ENCODE assay signal across 2 cellular contexts in the genomic region with DNA sequence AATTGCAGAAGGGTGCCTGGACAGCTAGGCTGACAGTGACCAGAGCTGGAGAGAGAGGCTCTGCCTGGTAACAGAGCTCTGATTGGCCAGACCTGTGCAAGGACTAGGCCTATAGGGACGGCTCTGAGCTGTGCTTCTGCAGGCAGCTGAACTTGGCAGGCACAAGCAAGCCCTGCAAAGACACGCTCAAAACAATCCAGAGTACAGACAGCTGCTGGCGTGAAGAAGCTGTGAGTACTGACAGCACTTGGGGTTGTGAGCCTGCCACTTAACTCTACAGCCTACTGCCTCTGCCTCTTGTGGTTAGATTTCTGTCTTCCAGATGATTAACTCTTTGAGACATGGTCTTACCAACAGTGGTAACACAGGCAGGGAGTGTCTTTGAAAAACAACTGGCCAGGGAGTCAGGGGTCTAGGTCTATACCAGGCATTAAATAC.
TF ChIP-seq lines count a peak whose summit lies in the region.

No MANE protein-coding gene starts in this region.

TF ChIP-seq in SK-N-SH, 30 proteins besides CTCF, POLR2A, EP300 and RAD21:
- TF ChIP-seq FOXM1 (IDR thresholded peaks at IDR 0.05; ENCODE audit: low read depth) (no peak), RCOR1 (IDR thresholded peaks at IDR 0.05; ENCODE audit: low read length) (peak; percentile 75; the same call in 1 of the 2 replicates), POLR2AphosphoS5 (IDR thresholded peaks at IDR 0.05; ENCODE audit: low read depth, low read length) (0 out of 2 replicates have a peak, but pooled peaks have one; percentile 18), RXRA (IDR thresholded peaks at IDR 0.05; ENCODE audit: borderline replicate concordance, low read depth) (no peak), CHD2 (IDR thresholded peaks at IDR 0.05; ENCODE audit: low read length, partially characterized antibody) (peak; percentile 37), TCF12 (IDR thresholded peaks at IDR 0.05) (peak; percentile 76), SIN3A (IDR thresholded peaks at IDR 0.05; ENCODE audit: borderline replicate concordance, low read depth, low read length) (peak; percentile 46; the same call in 1 of the 2 replicates), NFIC (IDR thresholded peaks at IDR 0.05; ENCODE audit: borderline replicate concordance) (peak; percentile 38; the same call in 1 of the 2 replicates), RFX5 (IDR thresholded peaks at IDR 0.05; ENCODE audit: low read length) (peak; percentile 100), FOXJ3 (CRISPR knock-in tag; IDR thresholded peaks at IDR 0.05) (no peak), MXI1 (IDR thresholded peaks at IDR 0.05; ENCODE audit: low read depth, low read length) (peak; percentile 96)
- TF ChIP-seq, protein P1, sequence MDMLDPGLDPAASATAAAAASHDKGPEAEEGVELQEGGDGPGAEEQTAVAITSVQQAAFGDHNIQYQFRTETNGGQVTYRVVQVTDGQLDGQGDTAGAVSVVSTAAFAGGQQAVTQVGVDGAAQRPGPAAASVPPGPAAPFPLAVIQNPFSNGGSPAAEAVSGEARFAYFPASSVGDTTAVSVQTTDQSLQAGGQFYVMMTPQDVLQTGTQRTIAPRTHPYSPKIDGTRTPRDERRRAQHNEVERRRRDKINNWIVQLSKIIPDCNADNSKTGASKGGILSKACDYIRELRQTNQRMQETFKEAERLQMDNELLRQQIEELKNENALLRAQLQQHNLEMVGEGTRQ (IDR thresholded peaks at IDR 0.05; ENCODE audit: borderline replicate concordance, low read depth, low read length): no peak
- TF ChIP-seq, protein P2, sequence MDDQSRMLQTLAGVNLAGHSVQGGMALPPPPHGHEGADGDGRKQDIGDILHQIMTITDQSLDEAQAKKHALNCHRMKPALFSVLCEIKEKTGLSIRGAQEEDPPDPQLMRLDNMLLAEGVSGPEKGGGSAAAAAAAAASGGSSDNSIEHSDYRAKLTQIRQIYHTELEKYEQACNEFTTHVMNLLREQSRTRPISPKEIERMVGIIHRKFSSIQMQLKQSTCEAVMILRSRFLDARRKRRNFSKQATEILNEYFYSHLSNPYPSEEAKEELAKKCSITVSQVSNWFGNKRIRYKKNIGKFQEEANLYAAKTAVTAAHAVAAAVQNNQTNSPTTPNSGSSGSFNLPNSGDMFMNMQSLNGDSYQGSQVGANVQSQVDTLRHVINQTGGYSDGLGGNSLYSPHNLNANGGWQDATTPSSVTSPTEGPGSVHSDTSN (IDR thresholded peaks at IDR 0.05): peak; percentile 75

TF ChIP-seq in H1, 55 proteins besides CTCF, POLR2A, EP300 and RAD21:
- TF ChIP-seq BCL11A (IDR thresholded peaks at IDR 0.05; ENCODE audit: low read depth in 2 of 2, low read length in 2 of 2): no peak
- TF ChIP-seq, protein P3, sequence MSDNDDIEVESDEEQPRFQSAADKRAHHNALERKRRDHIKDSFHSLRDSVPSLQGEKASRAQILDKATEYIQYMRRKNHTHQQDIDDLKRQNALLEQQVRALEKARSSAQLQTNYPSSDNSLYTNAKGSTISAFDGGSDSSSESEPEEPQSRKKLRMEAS (IDR thresholded peaks at IDR 0.05): 0 out of 2 replicates have a peak, but pooled peaks have one; percentile 30
- TF ChIP-seq TBP (IDR thresholded peaks at IDR 0.05; ENCODE audit: low read depth, low read length): no peak
- TF ChIP-seq YY1 (IDR thresholded peaks at IDR 0.05; ENCODE audit: low read depth, low read length): no peak
- TF ChIP-seq TEAD4 (IDR thresholded peaks at IDR 0.05; ENCODE audit: low read depth, low read length): no peak
- TF ChIP-seq, protein P1 (IDR thresholded peaks at IDR 0.05; ENCODE audit: low read length): no peak
- no peak for TF ChIP-seq SP2 (IDR thresholded peaks at IDR 0.05; ENCODE audit: low read length)
- TF ChIP-seq TAF1 (IDR thresholded peaks at IDR 0.05; ENCODE audit: low read depth, low read length): no peak
- TF ChIP-seq ASH2L (IDR thresholded peaks at IDR 0.05; ENCODE audit: low read length): no peak
- TF ChIP-seq CHD2 (IDR thresholded peaks at IDR 0.05; ENCODE audit: low read length): 0 out of 2 replicates have a peak, but pooled peaks have one; percentile 35
- TF ChIP-seq KDM4A (IDR thresholded peaks at IDR 0.05; ENCODE audit: low read depth, low read length, severe bottlenecking): no peak
- peak; percentile 97 for TF ChIP-seq RFX5 (IDR thresholded peaks at IDR 0.05; ENCODE audit: borderline replicate concordance, low read depth, low read length)
- TF ChIP-seq GTF2F1 (IDR thresholded peaks at IDR 0.05; ENCODE audit: borderline replicate concordance, low read depth, low read length): no peak
- TF ChIP-seq MAFK (IDR thresholded peaks at IDR 0.05; ENCODE audit: low read depth, low read length): no peak
- TF ChIP-seq HDAC6 (IDR thresholded peaks at IDR 0.05; ENCODE audit: low read depth, low read length): no peak
- TF ChIP-seq SIRT6 (IDR thresholded peaks at IDR 0.05; ENCODE audit: low read length): no peak
- TF ChIP-seq KDM1A (IDR thresholded peaks at IDR 0.05; ENCODE audit: borderline replicate concordance, low read length): no peak
- TF ChIP-seq SP1 (IDR thresholded peaks at IDR 0.05; ENCODE audit: low read depth, low read length): peak; percentile 73
- TF ChIP-seq RBBP5 (IDR thresholded peaks at IDR 0.05; ENCODE audit: borderline replicate concordance, low read depth, low read length): no peak
- no peak for TF ChIP-seq SIN3A (conservative IDR thresholded peaks at IDR 0.05 in 1 of 2, IDR thresholded peaks at IDR 0.05 in 1 of 2; ENCODE audit: low read depth in 1 of 2, low read length in 2 of 2)
